In genomic region chr3:119240101-119240581, GRCh38 we compare ENCODE assay signal across 1 cellular context.
TF ChIP-seq lines count a peak whose summit lies in the region.

No MANE protein-coding gene starts in this region.

TF ChIP-seq in GM23338, 12 proteins besides CTCF, POLR2A, EP300 and RAD21 (continued from another document):
- TF ChIP-seq ZNF114 (CRISPR knock-in tag; IDR thresholded peaks at IDR 0.05) (no peak), ZNF462 (CRISPR knock-in tag; IDR thresholded peaks at IDR 0.05) (no peak), JUNB (IDR thresholded peaks at IDR 0.05; ENCODE audit: unreplicated experiment) (no peak), EZH2 (IDR thresholded peaks at IDR 0.05; ENCODE audit: low read depth, unreplicated experiment) (no peak), NANOG (IDR thresholded peaks at IDR 0.05; ENCODE audit: borderline replicate concordance) (no peak)
